1 cellular context compared by ENCODE assay signal in the genomic region with DNA sequence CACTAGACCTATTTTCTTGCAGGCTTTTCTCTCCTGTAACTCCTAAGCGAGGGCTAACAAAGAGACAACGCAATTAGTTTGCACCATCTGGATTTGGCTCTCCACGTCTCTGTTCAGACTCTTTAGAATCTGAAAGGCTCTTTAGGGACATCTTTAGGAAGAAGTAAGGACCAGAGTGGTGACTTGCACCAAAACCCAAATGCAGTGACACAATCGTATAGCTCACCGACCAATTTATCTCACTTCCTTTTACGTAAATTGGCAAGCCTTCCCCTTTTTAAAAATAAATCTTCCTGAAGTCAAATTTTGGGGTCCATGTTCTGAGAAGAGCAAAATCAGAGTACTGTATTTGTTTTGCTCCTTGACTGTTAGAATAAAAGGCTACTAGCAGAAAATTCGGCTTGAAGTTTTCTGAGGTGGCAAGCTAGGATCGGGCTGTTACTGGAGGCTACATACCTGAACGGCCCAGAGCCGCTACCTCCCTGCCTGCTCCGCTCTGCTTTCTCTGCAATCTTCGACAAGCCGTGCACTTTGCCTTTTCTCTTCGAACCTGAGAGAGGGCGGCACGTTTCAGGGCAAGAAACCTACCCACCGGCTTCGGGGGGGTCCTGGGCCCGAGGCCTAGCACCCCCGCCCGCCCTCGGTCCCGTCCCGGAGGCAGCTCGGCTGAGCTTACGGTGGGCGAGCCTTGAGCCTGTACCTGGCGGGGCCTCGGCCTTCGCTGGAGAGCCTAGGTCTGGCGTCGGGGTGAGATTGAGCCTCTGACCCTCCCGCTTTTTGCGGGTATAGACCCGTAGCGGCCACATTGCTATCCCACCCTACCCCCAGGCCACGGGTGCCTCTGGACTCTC.
TF ChIP-seq lines count a peak whose summit lies in the region.

No MANE protein-coding gene starts in this region.

TF ChIP-seq in IMR-90, 13 proteins besides CTCF, POLR2A, EP300 and RAD21 (continued from another document):
- TF ChIP-seq ELK1 (IDR thresholded peaks at IDR 0.05; ENCODE audit: borderline replicate concordance, low read depth, low read length): no peak
